ENCODE assay signal across 1 cellular context in genomic region chr1:210087058-210087457, GRCh38.
TF ChIP-seq lines count a peak whose summit lies in the region.

No MANE protein-coding gene starts in this region.

TF ChIP-seq in H1, 55 proteins besides CTCF, POLR2A, EP300 and RAD21 (continued from another document):
- TF ChIP-seq ASH2L (IDR thresholded peaks at IDR 0.05; ENCODE audit: low read length) (no peak), GTF2F1 (IDR thresholded peaks at IDR 0.05; ENCODE audit: borderline replicate concordance, low read depth, low read length) (no peak), SRF (IDR thresholded peaks at IDR 0.05; ENCODE audit: low read depth, low read length) (no peak)
